10 cellular contexts compared by ENCODE assay signal in genomic region chr17:18041776-18042175, GRCh38. TPM values are rescaled to one million over a fixed set of nuclear protein-coding genes. Genes with fewer than 3 reads are reported as not detected.
DNase-seq lines count a peak whose midpoint lies in the region; ATAC-seq and TF ChIP-seq lines count a peak whose summit lies in the region.
"Had no signal": no experiment of that assay in that cellular context is flagged by ENCODE, and none has a peak within 500 bp of the region (broad histone marks: within the 10 kb centered on the region; RNA-seq: fewer than 3 reads in every experiment).

No MANE protein-coding gene starts in this region.

- POLR2A ChIA-PET in Panc1 (lab: Charles Lee), result no interaction called here

- CTCF ChIA-PET in activated naive CD4-positive, alpha-beta T cell treated with anti-CD3 and anti-CD28 coated beads, Interleukin-2, amount 10 ng/mL, durations not matched to agents 7 days and 5 days (lab: Charles Lee), result no interaction called here
- CTCF ChIA-PET in Panc1 (lab: Charles Lee), result no interaction called here
- CTCF ChIA-PET in Calu3 (lab: Charles Lee), result no interaction called here

- BruUV-seq in Panc1 (replicated peaks; lab: Mats Ljungman, UMichigan) (TSS peak; percentile 56), Calu3 (replicated peaks; lab: Mats Ljungman, UMichigan) (no TSS peak)

- H3K27ac ChIP-seq in Panc1 (ENCODE audit: low read length), result peak overlapping the region; percentile 4; the same call in 1 of the 2 replicates
- H3K27ac ChIP-seq: left lung had no signal

- no peaks in the 10 kb centered on the region for H3K9me3 Mint-ChIP-seq in activated naive CD4-positive, alpha-beta T cell treated with anti-CD3 and anti-CD28 coated beads, Interleukin-2, amount 10 ng/mL, durations not matched to agents 7 days and 5 days
- no peaks in the 10 kb centered on the region for H3K9me3 Mint-ChIP-seq in stimulated activated effector memory CD8-positive, alpha-beta T cell treated with anti-CD3 and anti-CD28 coated beads, Interleukin-12 subunit alpha, Interleukin-12 subunit beta, amount 100 ng/mL, for 72 hours
- H3K9me3 Mint-ChIP-seq in Calu3 (ENCODE audit: low read depth, unreplicated experiment), result no peaks in the 10 kb centered on the region

- ATAC-seq in Panc1 (no peak), GM21390 (IDR thresholded peaks at IDR 0.05; ENCODE audit: unreplicated experiment) (no peak), HG02973 (IDR thresholded peaks at IDR 0.05; ENCODE audit: unreplicated experiment) (no peak)
- ATAC-seq in stimulated activated effector memory CD8-positive, alpha-beta T cell treated with anti-CD3 and anti-CD28 coated beads, Interleukin-12 subunit alpha, Interleukin-12 subunit beta, amount 100 ng/mL, for 72 hours, result no peak
- ATAC-seq: left lung had no signal

- no peaks in the 10 kb centered on the region; the same call in 1 of the 2 replicates for H3K36me3 ChIP-seq in Panc1 (ENCODE audit: control insufficient read depth, insufficient read depth, low read length)

- no peaks in the 10 kb centered on the region for H3K27me3 ChIP-seq in Panc1 (ENCODE audit: control insufficient read depth, insufficient read depth, low read length)
- H3K27me3 ChIP-seq: left lung had no signal

- peaks cover 4% of the 10 kb centered on the region for H3K27me3 Mint-ChIP-seq in activated naive CD4-positive, alpha-beta T cell treated with anti-CD3 and anti-CD28 coated beads, Interleukin-2, amount 10 ng/mL, durations not matched to agents 7 days and 5 days
- no peaks in the 10 kb centered on the region for H3K27me3 Mint-ChIP-seq in Calu3 (ENCODE audit: unreplicated experiment)

- H3K4me1 Mint-ChIP-seq in activated naive CD4-positive, alpha-beta T cell treated with anti-CD3 and anti-CD28 coated beads, Interleukin-2, amount 10 ng/mL, durations not matched to agents 7 days and 5 days, result peaks cover 47% of the 10 kb centered on the region
- H3K4me1 Mint-ChIP-seq in stimulated activated effector memory CD8-positive, alpha-beta T cell treated with anti-CD3 and anti-CD28 coated beads, Interleukin-12 subunit alpha, Interleukin-12 subunit beta, amount 100 ng/mL, for 72 hours, result peaks cover 55% of the 10 kb centered on the region
- peaks cover 31% of the 10 kb centered on the region for H3K4me1 Mint-ChIP-seq in Calu3 (ENCODE audit: low read depth, unreplicated experiment)

- peak overlapping the region; percentile 87 for H3K4me3 Mint-ChIP-seq in activated naive CD4-positive, alpha-beta T cell treated with anti-CD3 and anti-CD28 coated beads, Interleukin-2, amount 10 ng/mL, durations not matched to agents 7 days and 5 days
- H3K4me3 Mint-ChIP-seq in stimulated activated effector memory CD8-positive, alpha-beta T cell treated with anti-CD3 and anti-CD28 coated beads, Interleukin-12 subunit alpha, Interleukin-12 subunit beta, amount 100 ng/mL, for 72 hours, result peak overlapping the region; percentile 88
- H3K4me3 Mint-ChIP-seq in Calu3 (ENCODE audit: low read depth, unreplicated experiment), result no peak overlapping the region

- TF ChIP-seq CTCF in Panc1 (IDR thresholded peaks at IDR 0.05) (no peak), fibroblast of pulmonary artery (IDR thresholded peaks at IDR 0.05; ENCODE audit: low read length, missing control alignments) (no peak), Calu3 (IDR thresholded peaks at IDR 0.05; ENCODE audit: unreplicated experiment) (no peak)

- no peak overlapping the region for H3K27ac Mint-ChIP-seq in activated naive CD4-positive, alpha-beta T cell treated with anti-CD3 and anti-CD28 coated beads, Interleukin-2, amount 10 ng/mL, durations not matched to agents 7 days and 5 days
- peak overlapping the region; percentile 39 for H3K27ac Mint-ChIP-seq in stimulated activated effector memory CD8-positive, alpha-beta T cell treated with anti-CD3 and anti-CD28 coated beads, Interleukin-12 subunit alpha, Interleukin-12 subunit beta, amount 100 ng/mL, for 72 hours
- H3K27ac Mint-ChIP-seq in Calu3 (ENCODE audit: unreplicated experiment), result no peak overlapping the region

- no peaks in the 10 kb centered on the region for H3K9me3 ChIP-seq in Panc1 (ENCODE audit: control insufficient read depth, insufficient read depth, low read depth, low read length)
- H3K9me3 ChIP-seq: left lung had no signal

- DNase-seq in activated naive CD4-positive, alpha-beta T cell treated with anti-CD3 and anti-CD28 coated beads, Interleukin-2, amount 10 ng/mL, durations not matched to agents 7 days and 5 days, result no peak
- no peak for DNase-seq in activated naive CD4-positive, alpha-beta T cell treated with anti-CD3 and anti-CD28 coated beads, Interleukin-2, amount 50 U/mL, for 16 hours
- DNase-seq in Panc1 (ENCODE audit: low read depth, low spot score) (no peak), fibroblast of pulmonary artery (ENCODE audit: low read depth) (peak; percentile 45), Calu3 (no peak)
- no peak for DNase-seq in stimulated activated effector memory CD8-positive, alpha-beta T cell treated with anti-CD3 and anti-CD28 coated beads, Interleukin-12 subunit alpha, Interleukin-12 subunit beta, amount 100 ng/mL, for 72 hours (ENCODE audit: low spot score in 2 of 2)
- DNase-seq: DMS 273 treated with DMSO at 0.1 percent for 48 hours, left lung had no signal

- H3K4me3 ChIP-seq in Panc1 (ENCODE audit: low read depth in 2 of 2, low read length in 2 of 2) (no peak overlapping the region), fibroblast of pulmonary artery (replicated peaks; ENCODE audit: low read depth, low read length) (no peak overlapping the region)
- H3K4me3 ChIP-seq: left lung had no signal

- intact Hi-C loops in Panc1 (cut with micrococcal nuclease; ENCODE audit: unreplicated experiment), result no loop called here
- intact Hi-C loops in Calu3 (cut with micrococcal nuclease; ENCODE audit: unreplicated experiment), result no loop called here

- peaks cover 9% of the 10 kb centered on the region for H3K36me3 Mint-ChIP-seq in activated naive CD4-positive, alpha-beta T cell treated with anti-CD3 and anti-CD28 coated beads, Interleukin-2, amount 10 ng/mL, durations not matched to agents 7 days and 5 days
- peaks cover 27% of the 10 kb centered on the region for H3K36me3 Mint-ChIP-seq in stimulated activated effector memory CD8-positive, alpha-beta T cell treated with anti-CD3 and anti-CD28 coated beads, Interleukin-12 subunit alpha, Interleukin-12 subunit beta, amount 100 ng/mL, for 72 hours
- peaks cover 31% of the 10 kb centered on the region for H3K36me3 Mint-ChIP-seq in Calu3 (ENCODE audit: insufficient read depth, unreplicated experiment)

- in situ Hi-C loops in Panc1 (cut with HindIII; ENCODE audit: low pct_unique_long_range_greater_than_20kb, low sequenced_read_pairs), result no loop called here

- H3K4me1 ChIP-seq in Panc1 (ENCODE audit: control insufficient read depth, insufficient read depth, low read length), result peaks cover 22% of the 10 kb centered on the region

RNA-seq across cellular contexts. Expression of gene GID4, which starts 2.6 kb away (rescaled TPM):
- total RNA-seq in Panc1 (2021; ENCODE audit: unreplicated experiment) (11.1 TPM), Calu3 (2022) (7.3 and 7.4 TPM in 2 replicates)
- 6.7 TPM for polyA plus RNA-seq in Panc1 (2012; ENCODE audit: insufficient read length)

RNA-seq across cellular contexts. Expression of gene ATPAF2, which starts 2.8 kb away (rescaled TPM):
- total RNA-seq in Panc1 (2021; ENCODE audit: unreplicated experiment) (22.3 TPM), Calu3 (2022) (17.7 and 19.6 TPM in 2 replicates)
- 23.6 TPM for polyA plus RNA-seq in Panc1 (2012; ENCODE audit: insufficient read length)

RNA-seq across cellular contexts. Expression of gene DRG2, which starts 46.0 kb away (rescaled TPM):
- total RNA-seq in Panc1 (2021; ENCODE audit: unreplicated experiment) (42.0 TPM), Calu3 (2022) (24.9 and 34.5 TPM in 2 replicates)
- polyA plus RNA-seq in Panc1 (2012; ENCODE audit: insufficient read length), result 40.5 TPM
